8 cellular contexts compared by ENCODE assay signal in the genomic region with DNA sequence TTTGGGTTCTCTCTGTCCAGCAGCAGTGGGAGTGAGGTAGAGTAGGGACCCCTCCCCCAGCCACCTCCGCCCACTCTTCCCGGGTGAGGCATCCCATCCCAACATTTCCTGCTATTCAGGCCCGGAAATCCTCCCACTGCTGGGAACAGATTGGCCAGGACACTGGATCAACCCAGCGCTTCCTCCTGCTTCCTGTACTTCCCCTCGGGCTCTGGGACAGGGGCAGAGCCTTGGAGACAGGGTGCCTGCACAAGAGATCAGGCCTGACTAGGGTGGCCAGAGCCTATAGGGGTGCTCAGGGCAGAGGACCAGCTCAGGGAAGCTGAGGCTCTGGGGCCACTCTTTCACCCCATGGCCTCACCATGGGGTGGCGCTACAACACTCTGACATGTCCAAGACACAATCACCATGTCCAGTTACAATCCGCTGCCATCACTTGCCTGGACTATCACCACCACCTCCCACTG. TPM values are rescaled to one million over a fixed set of nuclear protein-coding genes. Genes with fewer than 3 reads are reported as not detected.
DNase-seq lines count a peak whose midpoint lies in the region; ATAC-seq and TF ChIP-seq lines count a peak whose summit lies in the region.

No MANE protein-coding gene starts in this region.

- H3K27me3 ChIP-seq in skeletal muscle tissue (ENCODE audit: control insufficient read depth in 3 of 3, insufficient read depth in 3 of 3, low read length in 3 of 3) (peaks cover 0 to 7% (median 5%) of the 10 kb centered on the region in 3 donors), MG63 (no peaks in the 10 kb centered on the region)

- no peak overlapping the region for H3K4me3 Mint-ChIP-seq in activated CD4-positive, alpha-beta T cell treated with anti-CD3 and anti-CD28 coated beads, Interleukin-2, amount 10 ng/mL, durations not matched to agents 7 days and 5 days
- no peak overlapping the region for H3K4me3 Mint-ChIP-seq in glutamatergic neuron (ENCODE audit: unreplicated experiment)

- H3K27ac Mint-ChIP-seq in activated CD4-positive, alpha-beta T cell treated with anti-CD3 and anti-CD28 coated beads, Interleukin-2, amount 10 ng/mL, durations not matched to agents 7 days and 5 days = no peak overlapping the region
- H3K27ac Mint-ChIP-seq in glutamatergic neuron (ENCODE audit: unreplicated experiment) = peak overlapping the region; percentile 53

- peaks cover 63% of the 10 kb centered on the region for H3K36me3 Mint-ChIP-seq in activated CD4-positive, alpha-beta T cell treated with anti-CD3 and anti-CD28 coated beads, Interleukin-2, amount 10 ng/mL, durations not matched to agents 7 days and 5 days (ENCODE audit: low read depth)
- H3K36me3 Mint-ChIP-seq in glutamatergic neuron (ENCODE audit: unreplicated experiment) = no peaks in the 10 kb centered on the region

- H3K9me3 ChIP-seq in skeletal muscle tissue (ENCODE audit: control insufficient read depth in 3 of 3, low read length in 3 of 3) = no peaks in the 10 kb centered on the region
- H3K9me3 ChIP-seq in MG63 = no peaks in the 10 kb centered on the region

- peak; percentile 48 for DNase-seq in stimulated activated CD4-positive, alpha-beta T cell treated with anti-CD3 and anti-CD28 coated beads, Interleukin-15, amount 100 ng/mL, for 24 hours
- no peak for DNase-seq in stimulated activated CD4-positive, alpha-beta T cell treated with anti-CD3 and anti-CD28 coated beads, Interleukin-12 subunit alpha, Interleukin-12 subunit beta, amount 100 ng/mL, for 4 hours
- DNase-seq in activated CD4-positive, alpha-beta T cell treated with anti-CD3 and anti-CD28 coated beads, Interleukin-2, amount 10 ng/mL, durations not matched to agents 7 days and 5 days = peak; percentile 30
- DNase-seq in glutamatergic neuron = peak; percentile 42
- no peak for DNase-seq in MG63
- no peak for DNase-seq in NCI-H1694 treated with DMSO at 0.1 percent for 48 hours (lab: John Stamatoyannopoulos, UW)

- no peak for ATAC-seq in HG02884 (IDR thresholded peaks at IDR 0.05; ENCODE audit: unreplicated experiment)

- no peaks in the 10 kb centered on the region for H3K27me3 Mint-ChIP-seq in activated CD4-positive, alpha-beta T cell treated with anti-CD3 and anti-CD28 coated beads, Interleukin-2, amount 10 ng/mL, durations not matched to agents 7 days and 5 days
- H3K27me3 Mint-ChIP-seq in glutamatergic neuron (ENCODE audit: unreplicated experiment) = peaks cover 18% of the 10 kb centered on the region

- no peak overlapping the region for H3K9ac ChIP-seq in skeletal muscle tissue (ENCODE audit: low read depth in 1 of 3, low read length in 3 of 3)

- H3K4me1 ChIP-seq in skeletal muscle tissue (ENCODE audit: control insufficient read depth in 3 of 3, insufficient read depth in 3 of 3, low read length in 3 of 3) = peaks cover 37 to 49% (median 44%) of the 10 kb centered on the region in 3 donors

- TF ChIP-seq CTCF in glutamatergic neuron (IDR thresholded peaks at IDR 0.05; ENCODE audit: partially characterized antibody, unreplicated experiment) = peak; percentile 28

- no peaks in the 10 kb centered on the region for H3K9me3 Mint-ChIP-seq in activated CD4-positive, alpha-beta T cell treated with anti-CD3 and anti-CD28 coated beads, Interleukin-2, amount 10 ng/mL, durations not matched to agents 7 days and 5 days
- H3K9me3 Mint-ChIP-seq in glutamatergic neuron (ENCODE audit: unreplicated experiment) = peaks cover 11% of the 10 kb centered on the region

- POLR2A ChIA-PET in activated CD4-positive, alpha-beta T cell treated with anti-CD3 and anti-CD28 coated beads, Interleukin-2, amount 10 ng/mL, durations not matched to agents 7 days and 5 days (lab: Charles Lee) = no interaction called here

- H3K36me3 ChIP-seq in skeletal muscle tissue (ENCODE audit: control insufficient read depth in 3 of 3, insufficient read depth in 3 of 3, low read length in 3 of 3) (no peaks in the 10 kb centered on the region), MG63 (no peaks in the 10 kb centered on the region)

- CTCF ChIA-PET in activated CD4-positive, alpha-beta T cell treated with anti-CD3 and anti-CD28 coated beads, Interleukin-2, amount 10 ng/mL, durations not matched to agents 7 days and 5 days (lab: Charles Lee) = interaction anchor here (0.6 to 2.3 kb wide), 6 partner anchors 10 to 157 kb away, joined by 3 to 8 read pairs (median 4); partner anchors contain the start of gene TOR2A

- H3K4me1 Mint-ChIP-seq in activated CD4-positive, alpha-beta T cell treated with anti-CD3 and anti-CD28 coated beads, Interleukin-2, amount 10 ng/mL, durations not matched to agents 7 days and 5 days = peaks cover 57% of the 10 kb centered on the region
- H3K4me1 Mint-ChIP-seq in glutamatergic neuron (ENCODE audit: low read depth, unreplicated experiment) = peaks cover 37% of the 10 kb centered on the region

- H3K27ac ChIP-seq in skeletal muscle tissue (ENCODE audit: low read depth, low read length) = peak overlapping the region; percentile 72

- no peak overlapping the region for H3K4me3 ChIP-seq in skeletal muscle tissue (ENCODE audit: low read length in 3 of 3)
- H3K4me3 ChIP-seq in MG63 = no peak overlapping the region

RNA-seq across cellular contexts. Expression of gene SH2D3C, which starts 14.5 kb away (rescaled TPM):
- 10 to 100 TPM; 67.9 to 71.4 TPM for total RNA-seq in activated CD4-positive, alpha-beta T cell treated with anti-CD3 and anti-CD28 coated beads, Interleukin-2, amount 10 ng/mL, durations not matched to agents 7 days and 5 days
- total RNA-seq in glutamatergic neuron (ENCODE audit: unreplicated experiment) (71.7 TPM), skeletal muscle tissue (15.1 TPM)
- total RNA-seq in MG63 (2014; rRNA removed; shearing (Covaris generic); ENCODE audit: low replicate concordance) = not detected in 2 replicates

RNA-seq across cellular contexts. Expression of gene CDK9, which starts 21.9 kb away (rescaled TPM):
- 100 to 1,000 TPM in 1 of 2 experiments, 10 to 100 TPM in 1; 99.4 to 110 TPM for total RNA-seq in activated CD4-positive, alpha-beta T cell treated with anti-CD3 and anti-CD28 coated beads, Interleukin-2, amount 10 ng/mL, durations not matched to agents 7 days and 5 days
- total RNA-seq in glutamatergic neuron (ENCODE audit: unreplicated experiment) (83.9 TPM), skeletal muscle tissue (33.4 TPM)
- total RNA-seq in MG63 (2014; rRNA removed; shearing (Covaris generic); ENCODE audit: low replicate concordance) = 48.6 and 67.5 TPM in 2 replicates

RNA-seq across cellular contexts. Expression of gene TOR2A, which starts 28.9 kb away (rescaled TPM):
- 10 to 100 TPM; 21.7 to 24.0 TPM for total RNA-seq in activated CD4-positive, alpha-beta T cell treated with anti-CD3 and anti-CD28 coated beads, Interleukin-2, amount 10 ng/mL, durations not matched to agents 7 days and 5 days
- total RNA-seq in glutamatergic neuron (ENCODE audit: unreplicated experiment) (27.5 TPM), skeletal muscle tissue (2.6 TPM)
- total RNA-seq in MG63 (2014; rRNA removed; shearing (Covaris generic); ENCODE audit: low replicate concordance) = 5.8 and 18.7 TPM in 2 replicates

RNA-seq across cellular contexts. Expression of gene FPGS, which starts 38.7 kb away (rescaled TPM):
- total RNA-seq in activated CD4-positive, alpha-beta T cell treated with anti-CD3 and anti-CD28 coated beads, Interleukin-2, amount 10 ng/mL, durations not matched to agents 7 days and 5 days = 10 to 100 TPM; 66.7 to 78.1 TPM
- total RNA-seq in glutamatergic neuron (ENCODE audit: unreplicated experiment) = 44.2 TPM
- 41.2 TPM for total RNA-seq in skeletal muscle tissue
- total RNA-seq in MG63 (2014; rRNA removed; shearing (Covaris generic); ENCODE audit: low replicate concordance) = 100 and 115 TPM in 2 replicates

RNA-seq across cellular contexts. Expression of gene TTC16, which starts 48.1 kb away (rescaled TPM):
- 1 to 10 TPM; 1.2 to 1.6 TPM for total RNA-seq in activated CD4-positive, alpha-beta T cell treated with anti-CD3 and anti-CD28 coated beads, Interleukin-2, amount 10 ng/mL, durations not matched to agents 7 days and 5 days
- not detected for total RNA-seq in glutamatergic neuron (ENCODE audit: unreplicated experiment)
- total RNA-seq in skeletal muscle tissue = not detected
- total RNA-seq in MG63 (2014; rRNA removed; shearing (Covaris generic); ENCODE audit: low replicate concordance) = not detected in 2 replicates

Comparison
In these comparisons a context has a peak if more than half of its experiments do, and no peak if none do; other contexts are left out.
1. DNase-seq: peak in stimulated activated CD4-positive, alpha-beta T cell treated with anti-CD3 and anti-CD28 coated beads, Interleukin-15, amount 100 ng/mL, for 24 hours (single experiment), activated CD4-positive, alpha-beta T cell treated with anti-CD3 and anti-CD28 coated beads, Interleukin-2, amount 10 ng/mL, durations not matched to agents 7 days and 5 days (single experiment) and glutamatergic neuron (single experiment); none in stimulated activated CD4-positive, alpha-beta T cell treated with anti-CD3 and anti-CD28 coated beads, Interleukin-12 subunit alpha, Interleukin-12 subunit beta, amount 100 ng/mL, for 4 hours (single experiment), MG63 (single experiment) and NCI-H1694 treated with DMSO at 0.1 percent for 48 hours (single experiment).
2. RNA of gene SH2D3C, which starts 14.5 kb away (total RNA-seq): 71.7 TPM in glutamatergic neuron (single experiment), 67.9 to 71.4 TPM in activated CD4-positive, alpha-beta T cell treated with anti-CD3 and anti-CD28 coated beads, Interleukin-2, amount 10 ng/mL, durations not matched to agents 7 days and 5 days and 15.1 TPM in skeletal muscle tissue (single experiment); not detected in MG63; every median in the first group is over 10 times any median in the second.